Comparison of ENCODE assay signal across 8 cellular contexts in the genomic region with DNA sequence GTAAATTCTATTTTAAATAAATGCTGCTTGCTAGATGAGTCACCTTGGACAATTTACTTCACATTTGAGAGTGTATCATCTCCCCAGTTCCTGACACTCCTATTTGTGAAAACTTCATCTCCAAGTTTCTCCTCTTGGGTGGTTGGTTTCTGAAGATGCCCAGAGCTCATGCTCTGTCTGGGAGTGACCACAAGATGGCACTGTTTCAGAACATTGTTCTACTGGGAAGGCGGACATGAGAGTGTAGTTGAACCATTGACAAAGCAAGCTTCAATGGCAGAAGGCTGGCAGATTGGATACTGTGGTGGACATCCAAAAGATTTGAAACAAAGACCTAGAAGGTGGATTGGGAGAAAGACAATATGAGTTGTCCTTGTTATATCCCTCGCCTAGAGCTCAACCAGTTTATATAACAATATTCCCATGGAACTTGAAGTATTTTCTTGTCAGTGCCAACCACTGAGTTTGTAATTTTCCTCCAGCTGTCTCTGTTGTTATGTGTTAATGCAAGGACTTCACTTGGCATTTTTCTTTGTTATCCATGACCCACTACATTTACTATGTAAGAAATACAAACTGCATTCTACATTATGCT.
A peak's percentile ranks its signal among the peaks of the same experiment; 100 is the strongest.
DNase-seq lines count a peak whose midpoint lies in the region; TF ChIP-seq lines count a peak whose summit lies in the region.

No MANE protein-coding gene starts in this region.

- no peaks in the 10 kb centered on the region for H3K4me1 ChIP-seq in A673 (ENCODE audit: insufficient read depth, low read length, poor library complexity, severe bottlenecking)
- H3K4me1 ChIP-seq in HEK293 (ENCODE audit: control insufficient read depth, insufficient read depth, low read length), result no peaks in the 10 kb centered on the region
- H3K4me1 ChIP-seq in SJSA1 (replicated peaks), result peaks cover 14% of the 10 kb centered on the region

- no peaks in the 10 kb centered on the region for H3K27me3 ChIP-seq in A673 (replicated peaks; ENCODE audit: insufficient read depth, low read depth, low read length, poor library complexity)
- H3K27me3 ChIP-seq in SJSA1 (replicated peaks), result no peaks in the 10 kb centered on the region
- H3K27me3 ChIP-seq in dorsolateral prefrontal cortex, result peaks cover 0 to 3% (median 0%) of the 10 kb centered on the region in 45 donors

- no TSS peak for BruUV-seq in A673 (replicated peaks; lab: Mats Ljungman, UMichigan)

- H3K36me3 ChIP-seq in A673 (ENCODE audit: insufficient read depth, low read length, poor library complexity, severe bottlenecking), result no peaks in the 10 kb centered on the region
- H3K36me3 ChIP-seq in HEK293 (ENCODE audit: control insufficient read depth in 2 of 2, insufficient read depth in 1 of 2, low read length in 2 of 2), result no peaks in the 10 kb centered on the region
- no peaks in the 10 kb centered on the region for H3K36me3 ChIP-seq in SJSA1

- CTCF ChIA-PET in A673 (lab: Charles Lee), result interaction anchor here (0.6 to 1.4 kb wide), 5 partner anchors 78 to 1350 kb away, joined by 3 to 5 read pairs (median 3); no protein-coding TSS in a partner anchor
- CTCF ChIA-PET in HEK293 (lab: Yijun Ruan, JAX), result interaction anchor here (0.5 to 1.8 kb wide), 28 partner anchors 9 to 812 kb away, joined by 3 to 19 read pairs (median 4); no protein-coding TSS in a partner anchor

- POLR2A ChIA-PET in A673 (lab: Charles Lee; ENCODE audit: low non-redundant PET), result no interaction called here
- POLR2A ChIA-PET in HEK293 (lab: Yijun Ruan, JAX), result no interaction called here

- no peak overlapping the region for H3K27ac ChIP-seq in A673 (ENCODE audit: low read depth, low read length, poor library complexity, severe bottlenecking)
- no peak overlapping the region for H3K27ac ChIP-seq in HEK293 (ENCODE audit: extremely low read depth, low read depth, low read length)
- H3K27ac ChIP-seq in SJSA1, result no peak overlapping the region
- no peak overlapping the region for H3K27ac ChIP-seq in dorsolateral prefrontal cortex

- intact Hi-C loops in A673 (cut with micrococcal nuclease; ENCODE audit: unreplicated experiment), result loop anchor here (2.0 to 5.0 kb wide), 2 partner anchors 716 to 889 kb away; no protein-coding TSS in a partner anchor
- intact Hi-C loops in dorsolateral prefrontal cortex (cut with DNase I), result loop anchor here in 1 of 2 donors (2.0 to 5.0 kb wide), 2 partner anchors 836 to 889 kb away; no protein-coding TSS in a partner anchor

- no peaks in the 10 kb centered on the region for H3K9me3 ChIP-seq in A673 (ENCODE audit: low read depth, low read length, poor library complexity, severe bottlenecking)
- H3K9me3 ChIP-seq in HEK293 (ENCODE audit: control insufficient read depth, insufficient read depth, low read depth, low read length), result no peaks in the 10 kb centered on the region
- H3K9me3 ChIP-seq in SJSA1 (replicated peaks), result no peaks in the 10 kb centered on the region

- H3K4me3 ChIP-seq in A673 (ENCODE audit: low read depth, low read length, poor library complexity, severe bottlenecking) (no peak overlapping the region), HEK293 (ENCODE audit: low read depth, low read length) (no peak overlapping the region), SJSA1 (no peak overlapping the region), dorsolateral prefrontal cortex (no peak overlapping the region)

- DNase-seq in A673 (ENCODE audit: low spot score) (peak; percentile 70), GM10266 (ENCODE audit: extremely low spot score) (peak; percentile 63), SJSA1 (ENCODE audit: low read depth in 1 of 2, low spot score in 2 of 2) (peak; percentile 63 to 71), dorsolateral prefrontal cortex (peak in 4 of 10 donors; percentile 20 to 61 (median 34)), medulla oblongata (ENCODE audit: extremely low spot score) (peak; percentile 78), ureter (ENCODE audit: low spot score) (peak; percentile 55)

- TF ChIP-seq CTCF in A673 (conservative IDR thresholded peaks at IDR 0.05; ENCODE audit: low read depth, low read length), result peak; percentile 86
- TF ChIP-seq CTCF in GM10266 (IDR thresholded peaks at IDR 0.05; ENCODE audit: control insufficient read depth, insufficient read depth, low read depth, missing control alignments), result peak; percentile 68
- no peak for TF ChIP-seq CTCF in HEK293 (tag by site-specific recombination; IDR thresholded peaks at IDR 0.05)
- TF ChIP-seq CTCF in LNCAP (IDR thresholded peaks at IDR 0.05), result peak; percentile 88
- TF ChIP-seq CTCF in dorsolateral prefrontal cortex (IDR thresholded peaks at IDR 0.05 in 54 of 56, conservative IDR thresholded peaks at IDR 0.05 in 2 of 56; ENCODE audit: low read depth in 1 of 56, partially characterized antibody in 56 of 56), result peak; percentile 50 to 85 (median 76)

TF ChIP-seq in HEK293, 187 proteins besides CTCF, POLR2A, EP300 and RAD21:
- TF ChIP-seq ZNF2 (tag by site-specific recombination; IDR thresholded peaks at IDR 0.05) (0 out of 2 replicates have a peak, but pooled peaks have one; percentile 35), ZNF513 (tag by site-specific recombination; IDR thresholded peaks at IDR 0.05) (no peak), ZNF654 (tag by site-specific recombination; IDR thresholded peaks at IDR 0.05; ENCODE audit: low read depth) (peak; percentile 74)
